Comparison of ENCODE assay signal across 18 cellular contexts in the genomic region with DNA sequence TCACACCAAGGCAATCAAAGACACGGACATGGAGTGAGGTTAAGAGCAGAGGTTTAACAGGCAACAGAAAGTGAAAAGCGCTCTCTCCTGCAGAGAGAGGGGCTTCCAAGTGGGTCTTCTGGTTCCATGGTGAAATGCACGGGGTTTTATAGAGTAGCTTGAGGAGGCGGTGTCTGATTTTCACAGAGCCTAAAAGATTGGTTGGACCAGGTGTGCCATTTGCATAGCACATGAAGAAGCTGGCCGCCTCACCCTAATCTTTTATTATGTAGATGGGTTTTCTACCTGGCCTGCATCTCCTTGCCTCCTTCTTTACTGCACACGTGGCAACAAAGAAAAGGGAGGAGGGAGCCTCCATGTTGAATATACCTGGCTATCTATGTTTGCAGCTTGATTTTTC.
"Had no signal": no experiment of that assay in that cellular context is flagged by ENCODE, and none has a peak within 500 bp of the region (broad histone marks: within the 10 kb centered on the region; RNA-seq: fewer than 3 reads in every experiment).

No MANE protein-coding gene starts in this region.

- FAIRE-seq: pancreas had no signal

- H3K4me3 ChIP-seq: pancreas, right lobe of liver, smooth muscle cell, suprapubic skin, transverse colon, vagina had no signal

- H3K27me3 ChIP-seq: neutrophil, pancreas, right lobe of liver, suprapubic skin, transverse colon, vagina had no signal

- H3K27ac ChIP-seq: neutrophil, pancreas, right lobe of liver, suprapubic skin, transverse colon, vagina had no signal

- H3K4me2 ChIP-seq: smooth muscle cell had no signal

- H3K36me3 ChIP-seq: neutrophil, pancreas, right lobe of liver, suprapubic skin, transverse colon, vagina had no signal

- H3K4me1 ChIP-seq: pancreas, right lobe of liver, suprapubic skin, transverse colon had no signal

- ATAC-seq: activated CD8-positive, alpha-beta T cell treated with anti-CD3 and anti-CD28 coated beads for 36 hours; effector memory CD8-positive, alpha-beta T cell; naive thymus-derived CD8-positive, alpha-beta T cell; pancreas; right lobe of liver; stimulated activated naive CD8-positive, alpha-beta T cell treated with anti-CD3 and anti-CD28 coated beads, Interleukin-15, amount 100 ng/mL, for 72 hours had no signal

- DNase-seq: activated CD4-positive, alpha-beta T cell treated with anti-CD3 and anti-CD28 coated beads, Interleukin-2, amount 10 ng/mL, durations not matched to agents 24 days and 14 days; activated CD4-positive, CD25-positive, alpha-beta regulatory T cell; activated CD8-positive, alpha-beta T cell treated with anti-CD3 and anti-CD28 coated beads for 36 hours; activated naive CD4-positive, alpha-beta T cell treated with Interleukin-2 at 50 U/mL for 16 hours; activated naive CD8-positive, alpha-beta T cell treated with anti-CD3 and anti-CD28 coated beads, Interleukin-2, amount 10 ng/mL, durations not matched to agents 7 days and 5 days; activated T-cell treated with anti-CD3 and anti-CD28 coated beads, Interleukin-2, amount 50 U/mL, for 1 hour; amygdala; effector memory CD8-positive, alpha-beta T cell; naive thymus-derived CD8-positive, alpha-beta T cell; pancreas; right lobe of liver; stimulated activated CD4-positive, alpha-beta T cell treated with anti-CD3 and anti-CD28 coated beads, Interleukin-4, amount 100 ng/mL, for 1 hour; stimulated activated naive CD8-positive, alpha-beta T cell treated with anti-CD3 and anti-CD28 coated beads, Interleukin-15, amount 100 ng/mL, for 72 hours; transverse colon had no signal

- H3K9me3 ChIP-seq: neutrophil, pancreas, right lobe of liver, suprapubic skin, transverse colon, vagina had no signal
